In the genomic region with DNA sequence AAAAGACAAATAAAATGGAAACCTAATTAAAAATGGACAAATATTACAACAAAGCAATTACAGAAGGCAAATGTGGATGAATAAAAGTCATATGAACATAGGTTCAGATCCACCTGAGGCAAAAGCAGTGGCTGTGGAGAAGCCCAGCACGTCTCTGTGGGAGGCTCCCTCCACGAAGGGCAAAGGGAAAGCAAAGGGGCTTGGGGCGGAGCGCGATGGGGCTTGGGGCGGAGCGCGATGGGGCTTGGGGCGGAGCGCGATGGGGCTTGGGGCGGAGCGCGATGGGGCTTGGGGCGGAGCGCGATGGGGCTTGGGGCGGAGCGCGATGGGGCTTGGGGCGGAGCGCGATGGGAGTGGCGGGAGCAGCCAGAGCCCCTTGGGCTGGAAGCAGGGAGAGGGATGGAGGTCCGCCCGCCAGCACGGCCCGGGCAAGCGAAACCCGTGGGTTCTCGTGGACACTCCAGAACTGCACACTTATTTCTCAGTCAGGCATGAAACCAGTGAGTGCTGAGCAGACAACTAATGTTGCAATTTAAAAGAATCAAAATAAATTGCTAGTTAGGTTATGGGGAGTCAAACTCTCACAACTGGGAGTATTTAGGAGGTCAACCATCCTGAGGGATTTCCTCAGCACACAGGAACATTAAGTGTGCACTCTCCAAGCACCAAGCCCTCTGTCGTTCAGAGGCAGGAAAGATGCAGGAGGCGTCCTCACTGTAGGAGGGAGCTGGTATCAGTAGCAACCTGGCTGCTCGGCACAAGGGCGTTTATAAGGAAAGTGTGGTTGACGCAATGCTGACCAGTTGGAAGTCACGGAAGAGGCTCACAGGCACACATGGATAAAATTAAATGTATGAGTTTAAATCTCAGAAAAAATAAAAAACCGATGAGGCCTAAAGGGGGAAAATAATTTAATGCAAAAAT, we compare ENCODE assay signal across 7 cellular contexts.
A peak's percentile ranks its signal among the peaks of the same experiment; 100 is the strongest.
DNase-seq lines count a peak whose midpoint lies in the region; ATAC-seq and TF ChIP-seq lines count a peak whose summit lies in the region.
"Not testable (repeated sequence)": the region's sequence is repeated elsewhere in the genome, so short reads cannot be mapped to it uniquely, and the experiment has no call there.

No MANE protein-coding gene starts in this region.

- peak; percentile 8 for DNase-seq in DMS 273 (lab: John Stamatoyannopoulos, UW; ENCODE audit: unreplicated experiment)
- not testable (repeated sequence) for DNase-seq in PC-3; MCF 10A (ENCODE audit: unreplicated experiment); left colon
- DNase-seq in nephron progenitor cell = peak; percentile 24

- WGBS in gastroesophageal sphincter (ENCODE audit: low coverage in 1 of 2), 2 donors = 35% methylated on average over 12 of the region's 38 CpGs; no CpG with 5 or more reads in 1 of the 2 donors

- not testable (repeated sequence) for H3F3A ChIP-seq in PC-3 (ENCODE audit: low read length, unreplicated experiment)

- intact Hi-C loops in PC-3 (cut with micrococcal nuclease); MCF 10A (cut with micrococcal nuclease); left colon (cut with DNase I, micrococcal nuclease): not testable (repeated sequence)

- H3K4me1 Mint-ChIP-seq in MCF 10A (ENCODE audit: insufficient read depth, unreplicated experiment); nephron progenitor cell: not testable (repeated sequence)

- BruUV-seq in PC-3 (replicated peaks; lab: Mats Ljungman, UMichigan); MCF 10A (replicated peaks; lab: Mats Ljungman, UMichigan): not testable (repeated sequence)

- H3K4me3 Mint-ChIP-seq in MCF 10A (ENCODE audit: unreplicated experiment) = not testable (repeated sequence)
- peak overlapping the region; percentile 30 for H3K4me3 Mint-ChIP-seq in nephron progenitor cell

- H3K4me3 ChIP-seq in HUES6 (ENCODE audit: low read depth, low read length) = peak overlapping the region; percentile 36; the same call in 1 of the 2 replicates
- not testable (repeated sequence) for H3K4me3 ChIP-seq in PC-3 (ENCODE audit: low read length); gastroesophageal sphincter

- CTCF ChIA-PET in PC-3 (lab: Charles Lee); MCF 10A (lab: Yijun Ruan, JAX): not testable (repeated sequence)

- TF ChIP-seq POLR2A in gastroesophageal sphincter (IDR thresholded peaks at IDR 0.05) = not testable (repeated sequence)

- not testable (repeated sequence) for H4K20me1 ChIP-seq in PC-3 (ENCODE audit: low read length)

- not testable (repeated sequence) for H3K9ac ChIP-seq in HUES6 (ENCODE audit: low read length); PC-3 (ENCODE audit: low read length)

- TF ChIP-seq EP300 in gastroesophageal sphincter (IDR thresholded peaks at IDR 0.05) = not testable (repeated sequence)

- not testable (repeated sequence) for H3K4me1 ChIP-seq in HUES6 (ENCODE audit: control insufficient read depth, insufficient read depth, low read length); PC-3 (ENCODE audit: insufficient read depth, low read length); gastroesophageal sphincter

- not testable (repeated sequence) for H3K27me3 Mint-ChIP-seq in MCF 10A (ENCODE audit: insufficient read depth, unreplicated experiment); nephron progenitor cell (ENCODE audit: low read depth, poor library complexity)

- TF ChIP-seq CTCF in PC-3 (conservative IDR thresholded peaks at IDR 0.05; ENCODE audit: low read depth, low read length); MCF 10A (IDR thresholded peaks at IDR 0.05; ENCODE audit: unreplicated experiment); gastroesophageal sphincter (IDR thresholded peaks at IDR 0.05); nephron progenitor cell (IDR thresholded peaks at IDR 0.05): not testable (repeated sequence)

- POLR2A ChIA-PET in PC-3 (lab: Charles Lee; ENCODE audit: unreplicated experiment); MCF 10A (lab: Yijun Ruan, JAX): not testable (repeated sequence)

- ATAC-seq in PC-3 (peak; percentile 92), gastroesophageal sphincter (peak; percentile 22), left colon (peak; percentile 45)

- H3K9me2 ChIP-seq in PC-3 (replicated peaks; ENCODE audit: low read length) = not testable (repeated sequence)

- H3K9me3 ChIP-seq in HUES6 (ENCODE audit: control insufficient read depth, insufficient read depth, low read depth, low read length); PC-3 (ENCODE audit: low read length); gastroesophageal sphincter: not testable (repeated sequence)

- H3K9me3 Mint-ChIP-seq in MCF 10A (ENCODE audit: unreplicated experiment) = not testable (repeated sequence)
- H3K9me3 Mint-ChIP-seq in nephron progenitor cell = peaks cover 28% of the 10 kb centered on the region

- peak overlapping the region; percentile 48; the same call in 1 of the 2 replicates for H3K4me2 ChIP-seq in PC-3 (ENCODE audit: low read length)

- not testable (repeated sequence) for H3K36me3 ChIP-seq in HUES6 (ENCODE audit: control insufficient read depth, insufficient read depth, low read length); PC-3 (ENCODE audit: low read depth, low read length); gastroesophageal sphincter

- not testable (repeated sequence) for H3K27ac ChIP-seq in HUES6 (ENCODE audit: low read depth, low read length); PC-3 (ENCODE audit: low read length); gastroesophageal sphincter

- not testable (repeated sequence) for H3K79me2 ChIP-seq in PC-3 (ENCODE audit: low read length)

- not testable (repeated sequence) for H3K27me3 ChIP-seq in HUES6 (ENCODE audit: control insufficient read depth, insufficient read depth, low read length); PC-3 (ENCODE audit: low read length); gastroesophageal sphincter

- not testable (repeated sequence) for H3K36me3 Mint-ChIP-seq in MCF 10A (ENCODE audit: insufficient read depth, unreplicated experiment)
- H3K36me3 Mint-ChIP-seq in nephron progenitor cell (ENCODE audit: low read depth) = peaks cover 18% of the 10 kb centered on the region

- peak overlapping the region; percentile 49 for H3K27ac Mint-ChIP-seq in MCF 10A (ENCODE audit: low read depth, unreplicated experiment)
- not testable (repeated sequence) for H3K27ac Mint-ChIP-seq in nephron progenitor cell

- H2AFZ ChIP-seq in PC-3 (ENCODE audit: low read length) = not testable (repeated sequence)

Comparison
In these comparisons a context has a peak if more than half of its experiments do, and no peak if none do; other contexts are left out.
1. ATAC-seq: peak in every context shown above with its lines; median percentile 92 in PC-3; 45 in left colon; 22 in gastroesophageal sphincter.